In the genomic region with DNA sequence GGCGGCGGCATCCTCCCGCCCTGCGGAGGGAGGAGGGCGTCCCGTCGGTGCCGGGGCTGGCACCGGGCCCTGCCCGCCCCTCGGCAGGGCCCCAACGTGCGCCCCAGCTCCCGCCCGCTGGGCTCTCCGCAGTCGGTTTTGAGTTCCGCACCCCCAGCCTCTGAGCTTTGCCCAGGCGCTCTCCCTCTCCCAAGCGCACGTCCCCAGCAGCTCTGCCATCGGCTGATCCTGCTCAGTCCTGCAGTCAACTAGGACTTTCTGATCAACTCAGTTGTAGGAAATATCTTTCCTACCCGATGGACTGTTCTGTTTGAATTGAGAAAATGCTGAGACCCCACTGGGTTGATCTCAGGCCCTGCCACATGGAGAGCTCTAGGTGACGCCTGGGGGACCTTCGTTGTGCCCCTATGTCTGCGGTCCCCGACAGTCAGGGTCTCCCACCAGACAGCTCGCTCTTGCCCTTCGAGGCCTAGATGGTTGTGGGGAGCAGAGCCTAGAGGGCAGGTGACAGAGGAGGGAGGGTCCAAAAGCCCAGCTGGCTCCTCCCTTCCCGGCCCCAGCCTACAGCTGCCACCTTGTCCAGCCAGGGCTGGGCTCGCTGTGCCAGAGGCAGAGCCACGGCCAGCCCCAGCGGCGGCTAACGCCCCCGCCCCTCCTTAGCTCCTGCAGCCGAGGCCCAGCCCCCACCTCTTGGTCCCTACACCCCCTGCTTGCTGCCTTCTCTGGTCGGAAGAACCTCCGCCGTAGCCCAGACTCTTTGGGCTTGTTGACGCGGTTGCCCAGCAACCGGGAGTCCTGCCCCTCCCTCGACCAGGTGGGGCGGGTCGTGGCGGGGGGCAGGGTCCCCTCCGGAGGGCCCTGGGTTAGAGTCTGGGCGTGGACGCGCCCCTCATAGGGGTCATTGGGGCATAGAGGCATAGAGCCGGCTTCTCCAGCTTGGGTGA, we compare ENCODE assay signal across 8 cellular contexts. TPM values are rescaled to one million over a fixed set of nuclear protein-coding genes. Genes with fewer than 3 reads are reported as not detected.
DNase-seq lines count a peak whose midpoint lies in the region; ATAC-seq and TF ChIP-seq lines count a peak whose summit lies in the region.

A gene with protein sequence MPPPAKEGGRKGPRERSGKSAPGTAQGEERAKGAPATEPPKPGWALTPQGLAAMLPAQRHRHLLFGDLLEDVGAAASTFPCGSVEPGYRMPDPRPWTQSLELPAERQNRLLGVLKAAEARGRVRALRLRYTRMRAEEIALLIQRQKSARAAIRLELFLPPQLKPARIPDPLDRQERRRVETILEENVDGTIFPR (minus strand): TSS at position 190 of the 944 bp plus-strand sequence. CDS start 179 bp downstream, at position 11.

- H3K4me3 ChIP-seq in upper lobe of left lung, result peak within 1 kb of the TSS; percentile 35 to 70 (median 58)

- 0 to 9% methylated on average over 10 to 47 of the region's 52 CpGs for WGBS in upper lobe of left lung, 2 donors

- no peak for TF ChIP-seq EP300 in upper lobe of left lung (IDR thresholded peaks at IDR 0.05)

- ATAC-seq in activated naive CD4-positive, alpha-beta T cell treated with anti-CD3 and anti-CD28 coated beads, Interleukin-2, amount 50 U/mL, for 72 hours, result no peak
- ATAC-seq in upper lobe of left lung (ENCODE audit: low FRiP score in 2 of 2) (no peak), HG02588 (IDR thresholded peaks at IDR 0.05; ENCODE audit: unreplicated experiment) (no peak)

- H3K36me3 Mint-ChIP-seq in activated naive CD4-positive, alpha-beta T cell treated with anti-CD3 and anti-CD28 coated beads, Interleukin-2, amount 50 U/mL, for 24 hours, result no peaks in the 10 kb centered on the region
- no peaks in the 10 kb centered on the region for H3K36me3 Mint-ChIP-seq in activated naive CD4-positive, alpha-beta T cell treated with anti-CD3 and anti-CD28 coated beads, Interleukin-2, amount 50 U/mL, for 72 hours
- no peaks in the 10 kb centered on the region for H3K36me3 Mint-ChIP-seq in activated naive CD8-positive, alpha-beta T cell treated with anti-CD3 and anti-CD28 coated beads for 36 hours

- no peaks in the 10 kb centered on the region for H3K36me3 ChIP-seq in upper lobe of left lung

- no peak for TF ChIP-seq CTCF in upper lobe of left lung (IDR thresholded peaks at IDR 0.05)

- DNase-seq in activated naive CD4-positive, alpha-beta T cell treated with anti-CD3 and anti-CD28 coated beads, Interleukin-2, amount 50 U/mL, for 72 hours (ENCODE audit: low spot score in 2 of 2), result no peak
- DNase-seq in activated naive CD8-positive, alpha-beta T cell treated with anti-CD3 and anti-CD28 coated beads for 36 hours, result no peak
- peak; percentile 62 for DNase-seq in left kidney (ENCODE audit: low read depth, low spot score)
- DNase-seq in upper lobe of left lung, result peak in 1 of 2 donors; percentile 69
- DNase-seq in OCI-M2 (lab: John Stamatoyannopoulos, UW; ENCODE audit: unreplicated experiment), result no peak
- no peak for DNase-seq in kidney tubule cell (ENCODE audit: low spot score)

- peaks cover 2% of the 10 kb centered on the region for H3K27me3 Mint-ChIP-seq in activated naive CD4-positive, alpha-beta T cell treated with anti-CD3 and anti-CD28 coated beads, Interleukin-2, amount 50 U/mL, for 24 hours
- H3K27me3 Mint-ChIP-seq in activated naive CD8-positive, alpha-beta T cell treated with anti-CD3 and anti-CD28 coated beads for 36 hours, result peaks cover 28% of the 10 kb centered on the region

- peaks cover 27% of the 10 kb centered on the region for H3K4me1 Mint-ChIP-seq in activated naive CD4-positive, alpha-beta T cell treated with anti-CD3 and anti-CD28 coated beads, Interleukin-2, amount 50 U/mL, for 24 hours
- peaks cover 22% of the 10 kb centered on the region for H3K4me1 Mint-ChIP-seq in activated naive CD8-positive, alpha-beta T cell treated with anti-CD3 and anti-CD28 coated beads for 36 hours

- H3K4me3 Mint-ChIP-seq in activated naive CD4-positive, alpha-beta T cell treated with anti-CD3 and anti-CD28 coated beads, Interleukin-2, amount 50 U/mL, for 24 hours, result peak within 1 kb of the TSS; percentile 90
- H3K4me3 Mint-ChIP-seq in activated naive CD8-positive, alpha-beta T cell treated with anti-CD3 and anti-CD28 coated beads for 36 hours, result peak within 1 kb of the TSS; percentile 75

- no peak for TF ChIP-seq POLR2A in upper lobe of left lung (IDR thresholded peaks at IDR 0.05)

- peaks cover 19 to 52% (median 36%) of the 10 kb centered on the region in 4 donors for H3K4me1 ChIP-seq in upper lobe of left lung

- no peaks in the 10 kb centered on the region for H3K9me3 Mint-ChIP-seq in activated naive CD4-positive, alpha-beta T cell treated with anti-CD3 and anti-CD28 coated beads, Interleukin-2, amount 50 U/mL, for 24 hours
- H3K9me3 Mint-ChIP-seq in activated naive CD4-positive, alpha-beta T cell treated with anti-CD3 and anti-CD28 coated beads, Interleukin-2, amount 50 U/mL, for 72 hours, result no peaks in the 10 kb centered on the region
- peaks cover 2% of the 10 kb centered on the region for H3K9me3 Mint-ChIP-seq in activated naive CD8-positive, alpha-beta T cell treated with anti-CD3 and anti-CD28 coated beads for 36 hours

- H3K27ac ChIP-seq in upper lobe of left lung, result no peak within 1 kb of the TSS

- no peaks in the 10 kb centered on the region for H3K9me3 ChIP-seq in upper lobe of left lung

- H3K27ac Mint-ChIP-seq in activated naive CD4-positive, alpha-beta T cell treated with anti-CD3 and anti-CD28 coated beads, Interleukin-2, amount 50 U/mL, for 24 hours, result no peak within 1 kb of the TSS
- H3K27ac Mint-ChIP-seq in activated naive CD4-positive, alpha-beta T cell treated with anti-CD3 and anti-CD28 coated beads, Interleukin-2, amount 50 U/mL, for 72 hours, result no peak within 1 kb of the TSS
- H3K27ac Mint-ChIP-seq in activated naive CD8-positive, alpha-beta T cell treated with anti-CD3 and anti-CD28 coated beads for 36 hours, result no peak within 1 kb of the TSS

- peaks cover 0 to 19% (median 8%) of the 10 kb centered on the region in 4 donors for H3K27me3 ChIP-seq in upper lobe of left lung

RNA-seq across cellular contexts. Expression of the gene that starts here (rescaled TPM):
- total RNA-seq in activated naive CD4-positive, alpha-beta T cell treated with anti-CD3 and anti-CD28 coated beads, Interleukin-2, amount 50 U/mL, for 72 hours, result not detected
- under 1 TPM; 0.47 to 0.50 TPM for total RNA-seq in activated naive CD8-positive, alpha-beta T cell treated with anti-CD3 and anti-CD28 coated beads for 36 hours
- 1 to 10 TPM in 4 of 6 donors, not detected in 2; 1.3 to 7.8 (median 4.9) TPM for total RNA-seq in upper lobe of left lung
